Comparison of ENCODE assay signal across 17 cellular contexts in the genomic region with DNA sequence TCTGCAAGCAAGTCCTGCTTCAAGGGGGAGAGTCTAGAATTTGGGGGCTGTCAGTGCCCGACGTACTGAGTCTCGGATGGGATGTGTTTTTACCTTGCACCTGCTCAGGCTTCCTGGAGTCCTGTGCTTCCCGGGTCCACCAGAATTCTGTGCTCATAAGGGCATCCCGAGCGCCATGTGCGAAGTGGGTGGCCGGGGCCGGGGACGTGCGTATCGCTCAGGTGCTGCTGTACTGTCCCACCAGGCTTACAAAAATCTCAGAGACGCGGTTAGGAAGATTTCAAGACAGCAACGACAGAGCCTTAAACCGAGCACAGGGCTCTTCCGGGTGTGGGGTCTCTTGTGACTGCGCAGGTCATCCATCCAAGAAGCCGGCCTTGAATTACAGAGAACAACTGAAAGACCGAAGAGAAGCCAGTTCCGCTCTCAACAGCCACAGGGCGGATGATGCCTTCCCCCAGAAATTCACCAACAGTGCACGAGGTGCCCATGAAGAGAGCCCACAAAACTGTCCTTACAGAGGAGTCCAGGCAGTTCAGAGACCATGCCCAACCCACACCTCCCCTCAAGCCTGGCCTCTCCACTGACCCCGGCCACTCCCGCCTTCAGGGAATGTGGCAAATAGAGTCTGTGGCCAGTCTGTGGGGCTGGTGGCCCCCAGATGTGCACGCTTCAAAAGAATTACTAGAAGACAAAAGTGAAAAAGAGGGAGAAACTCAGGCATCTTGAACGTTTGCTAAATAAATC.
DNase-seq lines count a peak whose midpoint lies in the region; ATAC-seq, FAIRE-seq and TF ChIP-seq lines count a peak whose summit lies in the region.
"Had no signal": no experiment of that assay in that cellular context is flagged by ENCODE, and none has a peak within 500 bp of the region (broad histone marks: within the 10 kb centered on the region; RNA-seq: fewer than 3 reads in every experiment).

No MANE protein-coding gene starts in this region.

- peak; percentile 11 for DNase-seq in activated CD8-positive, alpha-beta memory T cell treated with anti-CD3 and anti-CD28 coated beads, Interleukin-2, amount 10 ng/mL, durations not matched to agents 7 days and 5 days
- no peak for DNase-seq in activated CD8-positive, alpha-beta memory T cell treated with anti-CD3 and anti-CD28 coated beads for 24 hours
- DNase-seq in H1 (ENCODE audit: low read depth in 1 of 2, low spot score in 2 of 2) (peak in 1 of 2 experiments; percentile 34), trophoblast cell (no peak), globus pallidus (ENCODE audit: low spot score) (no peak)
- no peak for DNase-seq in central memory CD4-positive, alpha-beta T cell
- no peak for DNase-seq in natural killer cell treated with Interleukin-12 subunit alpha and Interleukin-12 subunit beta and Interleukin-15 and Interleukin-18, amount 100 ng/mL, for 72 hours (ENCODE audit: low spot score)
- DNase-seq: AML-193; CD4-positive, alpha-beta T cell; DMS153; DMS79; GF-D8 had no signal

- H3K9me3 ChIP-seq in H1 (ENCODE audit: insufficient read depth in 2 of 2, low read depth in 1 of 2, low read length in 1 of 2), result no peaks in the 10 kb centered on the region
- no peaks in the 10 kb centered on the region for H3K9me3 ChIP-seq in trophoblast cell (ENCODE audit: insufficient read depth, low read depth, low read length)
- H3K9me3 ChIP-seq: A549 had no signal

- no peaks in the 10 kb centered on the region for H4K20me1 ChIP-seq in H1 (replicated peaks in 1 of 2; ENCODE audit: control insufficient read depth in 1 of 2, insufficient read depth in 2 of 2, low read length in 2 of 2)

- no peak for TF ChIP-seq CTCF in H1 (IDR thresholded peaks at IDR 0.05; ENCODE audit: control extremely low read depth in 1 of 3, insufficient read depth in 1 of 3, low read depth in 1 of 3, low read length in 3 of 3)

- POLR2A ChIA-PET in H1 (lab: Charles Lee; ENCODE audit: partially characterized antibody), result no interaction called here

- no peak for TF ChIP-seq RAD21 in H1 (IDR thresholded peaks at IDR 0.05 in 1 of 2, conservative IDR thresholded peaks at IDR 0.05 in 1 of 2; ENCODE audit: low read depth in 2 of 2, low read length in 2 of 2)

- H3K27ac ChIP-seq in H1 (ENCODE audit: low read depth, low read length) (no peak overlapping the region), trophoblast cell (ENCODE audit: low read depth, low read length) (no peak overlapping the region)
- H3K27ac ChIP-seq: 22Rv1, A549, C4-2B, HL-60 had no signal

- H3K79me1 ChIP-seq in H1 (ENCODE audit: low read depth, low read length) (no peaks in the 10 kb centered on the region), trophoblast cell (ENCODE audit: low read length) (no peaks in the 10 kb centered on the region)

- TF ChIP-seq EP300 in H1 (IDR thresholded peaks at IDR 0.05; ENCODE audit: borderline replicate concordance in 1 of 2, low read depth in 2 of 2, low read length in 2 of 2), result no peak

- no peak overlapping the region for H3K27ac Mint-ChIP-seq in activated CD8-positive, alpha-beta memory T cell treated with anti-CD3 and anti-CD28 coated beads, Interleukin-2, amount 10 ng/mL, durations not matched to agents 7 days and 5 days
- H3K27ac Mint-ChIP-seq in natural killer cell treated with Interleukin-12 subunit alpha and Interleukin-12 subunit beta and Interleukin-15 and Interleukin-18, amount 100 ng/mL, for 72 hours, result no peak overlapping the region
- H3K27ac Mint-ChIP-seq: CD4-positive, alpha-beta T cell had no signal

- H2BK15ac ChIP-seq in H1 (ENCODE audit: low read length), result no peak overlapping the region

- H3K27me3 ChIP-seq in H1 (replicated peaks in 1 of 4; ENCODE audit: control insufficient read depth in 3 of 4, extremely low read depth in 1 of 4, insufficient read depth in 3 of 4, low read length in 3 of 4) (no peaks in the 10 kb centered on the region), trophoblast cell (ENCODE audit: insufficient read depth, low read length) (no peaks in the 10 kb centered on the region)

- H3K9me3 Mint-ChIP-seq in activated CD8-positive, alpha-beta memory T cell treated with anti-CD3 and anti-CD28 coated beads, Interleukin-2, amount 10 ng/mL, durations not matched to agents 7 days and 5 days (ENCODE audit: low read depth), result no peaks in the 10 kb centered on the region
- no peaks in the 10 kb centered on the region for H3K9me3 Mint-ChIP-seq in natural killer cell treated with Interleukin-12 subunit alpha and Interleukin-12 subunit beta and Interleukin-15 and Interleukin-18, amount 100 ng/mL, for 72 hours
- H3K9me3 Mint-ChIP-seq: CD4-positive, alpha-beta T cell had no signal

- H3K4me1 ChIP-seq in H1 (replicated peaks in 1 of 4; ENCODE audit: control insufficient read depth in 3 of 4, insufficient read depth in 4 of 4, low read length in 3 of 4), result no peaks in the 10 kb centered on the region
- H3K4me1 ChIP-seq in trophoblast cell (ENCODE audit: control insufficient read depth in 1 of 2, insufficient read depth in 2 of 2, low read length in 2 of 2), result peaks cover 7% of the 10 kb centered on the region in 2 experiments
- H3K4me1 ChIP-seq: A549, HAP-1 had no signal

- TF ChIP-seq POLR2A in H1 (IDR thresholded peaks at IDR 0.05; ENCODE audit: control extremely low read depth in 1 of 2, low read depth in 2 of 2, low read length in 2 of 2), result no peak

- H3K79me2 ChIP-seq in H1 (ENCODE audit: control insufficient read depth in 1 of 2, insufficient read depth in 2 of 2, low read length in 2 of 2) (no peaks in the 10 kb centered on the region), trophoblast cell (ENCODE audit: control insufficient read depth, insufficient read depth, low read length, poor library complexity) (no peaks in the 10 kb centered on the region)

- 87% methylated on average over 25 of the region's 27 CpGs; no CpG with 5 or more reads in 1 of the 2 experiments for WGBS in H1 (ENCODE audit: extremely low coverage in 1 of 2, insufficient coverage in 1 of 2, insufficient read length in 1 of 2, insufficient replicate concordance in 2 of 2, low coverage in 1 of 2, low lambda C conversion rate in 2 of 2, missing lambda C conversion rate in 1 of 2), 2 experiments
- WGBS in trophoblast cell (ENCODE audit: extremely low coverage, insufficient coverage, insufficient read length), result no CpG with 5 or more reads among the region's 27 CpGs

- H3K14ac ChIP-seq in H1 (ENCODE audit: insufficient read length), result no peak overlapping the region
- H3K14ac ChIP-seq in trophoblast cell (ENCODE audit: low read length), result no peak overlapping the region

- CTCF ChIA-PET in activated CD8-positive, alpha-beta memory T cell treated with anti-CD3 and anti-CD28 coated beads, Interleukin-2, amount 10 ng/mL, durations not matched to agents 7 days and 5 days (lab: Charles Lee), result no interaction called here
- CTCF ChIA-PET in H1 (lab: Charles Lee; ENCODE audit: partially characterized antibody), result no interaction called here

- H4K8ac ChIP-seq in H1 (ENCODE audit: extremely low read depth, insufficient read depth, low read length), result no peak overlapping the region
- H4K8ac ChIP-seq in trophoblast cell (ENCODE audit: low read depth, low read length), result peak overlapping the region; percentile 30

- H3K36me3 Mint-ChIP-seq in activated CD8-positive, alpha-beta memory T cell treated with anti-CD3 and anti-CD28 coated beads, Interleukin-2, amount 10 ng/mL, durations not matched to agents 7 days and 5 days, result no peaks in the 10 kb centered on the region
- no peaks in the 10 kb centered on the region for H3K36me3 Mint-ChIP-seq in natural killer cell treated with Interleukin-12 subunit alpha and Interleukin-12 subunit beta and Interleukin-15 and Interleukin-18, amount 100 ng/mL, for 72 hours

- no peak overlapping the region for H4K12ac ChIP-seq in trophoblast cell (ENCODE audit: low read depth, low read length)

- no peak overlapping the region for H3K4ac ChIP-seq in H1 (replicated peaks; ENCODE audit: insufficient read length, low read depth, low read length)
- H3K4ac ChIP-seq in trophoblast cell (ENCODE audit: low read depth, low read length), result no peak overlapping the region

- H2BK12ac ChIP-seq in H1 (ENCODE audit: low read depth, low read length), result no peak overlapping the region
- H2BK12ac ChIP-seq in trophoblast cell (ENCODE audit: low read length), result peak overlapping the region; percentile 66

- no peak for FAIRE-seq in H1 (lab: Jason Lieb, UNC)
- FAIRE-seq: A549 had no signal

- H4K91ac ChIP-seq in H1 (replicated peaks; ENCODE audit: insufficient read length, low read length) (no peak overlapping the region), trophoblast cell (ENCODE audit: low read depth, low read length) (peak overlapping the region; percentile 0)

- H3K36me3 ChIP-seq in H1 (ENCODE audit: control insufficient read depth in 2 of 4, insufficient read depth in 4 of 4, low read length in 3 of 4) (no peaks in the 10 kb centered on the region), trophoblast cell (ENCODE audit: control insufficient read depth in 1 of 2, insufficient read depth in 2 of 2, low read length in 2 of 2) (no peaks in the 10 kb centered on the region)
- H3K36me3 ChIP-seq: HAP-1 had no signal

- H3K23ac ChIP-seq in H1 (ENCODE audit: insufficient read length) (no peak overlapping the region), trophoblast cell (ENCODE audit: low read length) (no peak overlapping the region)

- H2BK120ac ChIP-seq in H1 (replicated peaks; ENCODE audit: low read depth, low read length) (no peak overlapping the region), trophoblast cell (ENCODE audit: insufficient read depth, low read length, poor library complexity) (no peak overlapping the region)

- H2AK5ac ChIP-seq in H1 (ENCODE audit: low read depth, low read length) (no peak overlapping the region), trophoblast cell (ENCODE audit: low read length) (no peak overlapping the region)

- no peak overlapping the region for H3K9ac ChIP-seq in H1 (replicated peaks in 1 of 4; ENCODE audit: extremely low read depth in 1 of 4, low read depth in 3 of 4, low read length in 3 of 4)
- no peak overlapping the region for H3K9ac ChIP-seq in trophoblast cell (ENCODE audit: low read length)

- H3K27me3 Mint-ChIP-seq in activated CD8-positive, alpha-beta memory T cell treated with anti-CD3 and anti-CD28 coated beads, Interleukin-2, amount 10 ng/mL, durations not matched to agents 7 days and 5 days, result peaks cover 12% of the 10 kb centered on the region
- H3K27me3 Mint-ChIP-seq in natural killer cell treated with Interleukin-12 subunit alpha and Interleukin-12 subunit beta and Interleukin-15 and Interleukin-18, amount 100 ng/mL, for 72 hours, result peaks cover 17 to 19% of the 10 kb centered on the region in 2 donors

- H3K4me2 ChIP-seq in H1 (ENCODE audit: insufficient read depth in 1 of 2, low read depth in 2 of 2, low read length in 2 of 2) (no peak overlapping the region), trophoblast cell (ENCODE audit: low read length) (no peak overlapping the region)
- H3K4me2 ChIP-seq: A549 had no signal

- H3K18ac ChIP-seq in H1 (ENCODE audit: extremely low read depth, low read length) (no peak overlapping the region), trophoblast cell (ENCODE audit: low read length) (no peak overlapping the region)

- H2BK5ac ChIP-seq in H1 (ENCODE audit: low read depth, low read length), result no peak overlapping the region
- H2BK5ac ChIP-seq in trophoblast cell (ENCODE audit: low read depth, low read length, poor library complexity), result no peak overlapping the region

- H4K5ac ChIP-seq in H1 (ENCODE audit: insufficient read length, low read depth, low read length), result no peak overlapping the region

- H3K4me3 ChIP-seq in H1 (ENCODE audit: extremely low read depth in 1 of 4, insufficient read depth in 2 of 4, low read depth in 3 of 4, low read length in 4 of 4) (no peak overlapping the region), trophoblast cell (ENCODE audit: low read depth, low read length) (no peak overlapping the region)
- H3K4me3 ChIP-seq: A549, HAP-1 had no signal

- no peaks in the 10 kb centered on the region for H3K4me1 Mint-ChIP-seq in activated CD8-positive, alpha-beta memory T cell treated with anti-CD3 and anti-CD28 coated beads, Interleukin-2, amount 10 ng/mL, durations not matched to agents 7 days and 5 days
- no peaks in the 10 kb centered on the region for H3K4me1 Mint-ChIP-seq in natural killer cell treated with Interleukin-12 subunit alpha and Interleukin-12 subunit beta and Interleukin-15 and Interleukin-18, amount 100 ng/mL, for 72 hours (ENCODE audit: low read depth in 2 of 2)

- no peak overlapping the region for H2BK20ac ChIP-seq in H1 (ENCODE audit: low read length)

- H2AFZ ChIP-seq in H1 (ENCODE audit: low read length) (0 out of 2 replicates have a peak overlapping the region, but pooled peaks have one; percentile 26), trophoblast cell (ENCODE audit: insufficient read depth, low read length, poor library complexity) (no peak overlapping the region)

- no peak overlapping the region for H3K4me3 Mint-ChIP-seq in activated CD8-positive, alpha-beta memory T cell treated with anti-CD3 and anti-CD28 coated beads, Interleukin-2, amount 10 ng/mL, durations not matched to agents 7 days and 5 days
- H3K4me3 Mint-ChIP-seq in natural killer cell treated with Interleukin-12 subunit alpha and Interleukin-12 subunit beta and Interleukin-15 and Interleukin-18, amount 100 ng/mL, for 72 hours, result no peak overlapping the region
- H3K4me3 Mint-ChIP-seq: CD4-positive, alpha-beta T cell had no signal

- H3K56ac ChIP-seq in H1 (replicated peaks; ENCODE audit: insufficient read length, low read depth, low read length), result no peak overlapping the region

- no peak for ATAC-seq in activated CD8-positive, alpha-beta memory T cell treated with anti-CD3 and anti-CD28 coated beads, Interleukin-2, amount 10 ng/mL, durations not matched to agents 7 days and 5 days
- ATAC-seq in natural killer cell treated with Interleukin-12 subunit alpha and Interleukin-12 subunit beta and Interleukin-15 and Interleukin-18, amount 100 ng/mL, for 72 hours, result no peak
- ATAC-seq: A549 had no signal

- no peaks in the 10 kb centered on the region for H3K23me2 ChIP-seq in H1 (ENCODE audit: low read depth, low read length)
